27 cellular contexts compared by ENCODE assay signal in the genomic region with DNA sequence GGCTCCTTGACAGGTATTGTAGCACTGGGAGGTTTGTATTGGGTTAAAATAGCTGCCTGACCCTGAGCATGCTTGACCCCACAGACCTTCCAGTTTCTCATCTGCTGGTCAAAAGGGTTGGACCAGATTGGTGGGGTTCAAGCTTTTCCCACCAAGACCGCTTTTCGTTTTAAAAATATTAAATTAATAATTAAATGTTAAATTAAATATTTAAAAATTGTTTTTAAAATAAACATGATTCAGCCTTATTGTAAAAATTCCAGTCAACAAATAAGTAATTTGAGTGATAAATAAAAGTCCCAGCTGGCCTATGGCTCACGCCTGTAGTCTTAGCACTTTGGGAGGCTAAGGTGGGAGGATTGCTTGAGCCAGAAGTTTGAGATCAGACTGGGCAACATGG.
"Had no signal": no experiment of that assay in that cellular context is flagged by ENCODE, and none has a peak within 500 bp of the region (broad histone marks: within the 10 kb centered on the region; RNA-seq: fewer than 3 reads in every experiment).

No MANE protein-coding gene starts in this region.

- H3K27ac Mint-ChIP-seq: memory B cell, natural killer cell had no signal

- H3K4me1 ChIP-seq: foreskin keratinocyte, prostate gland had no signal

- DNase-seq: dorsolateral prefrontal cortex; effector CD8-positive, alpha-beta T cell; foreskin keratinocyte; heart left ventricle; kidney; natural killer cell; nucleus accumbens; stimulated activated CD4-positive, alpha-beta T cell treated with anti-CD3 and anti-CD28 coated beads, Interleukin-12 subunit alpha, Interleukin-12 subunit beta, amount 100 ng/mL, for 4 hours; stimulated activated CD4-positive, alpha-beta T cell treated with anti-CD3 and anti-CD28 coated beads, Interleukin-1b, Interleukin-23, amount 100 ng/mL, for 48 hours; stimulated activated CD4-positive, alpha-beta T cell treated with anti-CD3 and anti-CD28 coated beads, Interleukin-4, amount 100 ng/mL, for 24 hours; stimulated activated naive CD8-positive, alpha-beta T cell treated with anti-CD3 and anti-CD28 coated beads, Interleukin-15, Interleukin-2, amounts not matched to agents 100 U/mL and 50 U/mL, for 24 hours; trophoblast cell had no signal

- H2AFZ ChIP-seq: hepatocyte had no signal

- ATAC-seq: foreskin keratinocyte; gastroesophageal sphincter; heart left ventricle; left lobe of liver; natural killer cell; sciatic nerve; stimulated activated memory B cell treated with anti-CD40 and anti-IgM and Interleukin-4, amounts not matched to agents 10 μg/mL and 1 μg/mL and 100 μg/mL, for 72 hours; stimulated activated naive CD8-positive, alpha-beta T cell treated with anti-CD3 and anti-CD28 coated beads, Interleukin-15, Interleukin-2, amounts not matched to agents 100 U/mL and 50 U/mL, for 24 hours had no signal

- H3K4me3 ChIP-seq: coronary artery, dorsolateral prefrontal cortex, esophagus muscularis mucosa, gastroesophageal sphincter, heart left ventricle, hepatocyte, lung, prostate gland, right atrium auricular region, smooth muscle cell, suprapubic skin, vagina had no signal

- H3K9me3 Mint-ChIP-seq: memory B cell; natural killer cell; neural crest cell; stimulated activated memory B cell treated with anti-CD40 and anti-IgM and Interleukin-4, amounts not matched to agents 10 μg/mL and 1 μg/mL and 100 μg/mL, for 72 hours had no signal

- H3K36me3 Mint-ChIP-seq: natural killer cell had no signal

- H3K27me3 Mint-ChIP-seq: memory B cell; stimulated activated memory B cell treated with anti-CD40 and anti-IgM and Interleukin-4, amounts not matched to agents 10 μg/mL and 1 μg/mL and 100 μg/mL, for 72 hours had no signal

- H3K4me2 ChIP-seq: hepatocyte, smooth muscle cell had no signal

- H3K27ac ChIP-seq: coronary artery, dorsolateral prefrontal cortex, esophagus muscularis mucosa, foreskin keratinocyte, gastroesophageal sphincter, heart left ventricle, hepatocyte, prostate gland, right atrium auricular region, suprapubic skin, vagina had no signal

- H3K9me3 ChIP-seq: esophagus muscularis mucosa, gastroesophageal sphincter, heart left ventricle, prostate gland, right atrium auricular region, suprapubic skin, vagina had no signal

- H3K27me3 ChIP-seq: dorsolateral prefrontal cortex, esophagus muscularis mucosa, foreskin keratinocyte, gastroesophageal sphincter, heart left ventricle, hepatocyte, right atrium auricular region, suprapubic skin, vagina had no signal

- H3K4me3 Mint-ChIP-seq: natural killer cell; neural crest cell; stimulated activated memory B cell treated with anti-CD40 and anti-IgM and Interleukin-4, amounts not matched to agents 10 μg/mL and 1 μg/mL and 100 μg/mL, for 72 hours had no signal
